ENCODE assay signal across 1 cellular context in genomic region chr3:32977842-32978241, GRCh38.
TF ChIP-seq lines count a peak whose summit lies in the region.

No MANE protein-coding gene starts in this region.

TF ChIP-seq in GM23338, 12 proteins besides CTCF, POLR2A, EP300 and RAD21 (continued from another document):
- TF ChIP-seq REST (IDR thresholded peaks at IDR 0.05; ENCODE audit: unreplicated experiment) (no peak), ZNF462 (CRISPR knock-in tag; IDR thresholded peaks at IDR 0.05) (no peak), ETS1 (IDR thresholded peaks at IDR 0.05) (no peak), EZH2 (IDR thresholded peaks at IDR 0.05; ENCODE audit: low read depth, unreplicated experiment) (no peak), EZH2phosphoT487 (IDR thresholded peaks at IDR 0.05; ENCODE audit: unreplicated experiment) (no peak), NANOG (IDR thresholded peaks at IDR 0.05; ENCODE audit: borderline replicate concordance) (no peak), JUNB (IDR thresholded peaks at IDR 0.05; ENCODE audit: unreplicated experiment) (no peak), STAT1 (IDR thresholded peaks at IDR 0.05; ENCODE audit: unreplicated experiment) (no peak)
